In genomic region chr4:186758929-186759682, GRCh38 we compare ENCODE assay signal across 1 cellular context.
TF ChIP-seq lines count a peak whose summit lies in the region.

No MANE protein-coding gene starts in this region.

TF ChIP-seq in K562, 482 proteins besides CTCF, POLR2A, EP300 and RAD21 (continued from another document):
- peak; percentile 76 for TF ChIP-seq POLR2H (tag; IDR thresholded peaks at IDR 0.05; ENCODE audit: low read depth)
- TF ChIP-seq TCF7L2 (IDR thresholded peaks at IDR 0.05; ENCODE audit: low read depth, low read length), result no peak
- TF ChIP-seq ZNF280A (IDR thresholded peaks at IDR 0.05; ENCODE audit: low read depth, partially characterized antibody), result no peak
- TF ChIP-seq ESRRB (CRISPR knock-in tag; IDR thresholded peaks at IDR 0.05; ENCODE audit: borderline replicate concordance), result no peak
- TF ChIP-seq PKNOX1 (IDR thresholded peaks at IDR 0.05), result no peak
- no peak for TF ChIP-seq PTRF (tag; IDR thresholded peaks at IDR 0.05)
- TF ChIP-seq ATF3 (IDR thresholded peaks at IDR 0.05), result no peak; the same call in 1 of the 2 replicates
- no peak for TF ChIP-seq ATF3 (CRISPR knock-in tag; conservative IDR thresholded peaks at IDR 0.05)
- peak; percentile 12; the same call in 1 of the 2 replicates for TF ChIP-seq RAD51 (IDR thresholded peaks at IDR 0.05; ENCODE audit: borderline replicate concordance, low read depth)
- no peak for TF ChIP-seq U2AF1 (optimal IDR thresholded peaks at IDR 0.05; ENCODE audit: low read depth, low read length)
- TF ChIP-seq EP400 (IDR thresholded peaks at IDR 0.05), result peak; percentile 94
- TF ChIP-seq ZKSCAN1 (IDR thresholded peaks at IDR 0.05; ENCODE audit: low read depth, low read length), result no peak
- TF ChIP-seq ZNF699 (CRISPR knock-in tag; IDR thresholded peaks at IDR 0.05; ENCODE audit: insufficient replicate concordance), result no peak
- TF ChIP-seq NFYB (IDR thresholded peaks at IDR 0.05; ENCODE audit: extremely low read depth, insufficient read length), result peak; percentile 11
- TF ChIP-seq POLR2B (IDR thresholded peaks at IDR 0.05; ENCODE audit: low read depth, partially characterized antibody), result peak; percentile 44
- TF ChIP-seq CLOCK (CRISPR knock-in tag; IDR thresholded peaks at IDR 0.05; ENCODE audit: borderline replicate concordance), result no peak
- TF ChIP-seq E2F4 (CRISPR knock-in tag; IDR thresholded peaks at IDR 0.05; ENCODE audit: low read depth), result no peak
- no peak for TF ChIP-seq JUN (IDR thresholded peaks at IDR 0.05; ENCODE audit: borderline replicate concordance, low read depth, low read length)
- no peak for TF ChIP-seq JUN (CRISPR knock-in tag; IDR thresholded peaks at IDR 0.05; ENCODE audit: borderline replicate concordance)
- TF ChIP-seq UBTF (IDR thresholded peaks at IDR 0.05; ENCODE audit: borderline replicate concordance in 1 of 2, low read depth in 2 of 2, low read length in 2 of 2), result no peak
- no peak for TF ChIP-seq CHAMP1 (IDR thresholded peaks at IDR 0.05)
- no peak for TF ChIP-seq ZSCAN32 (CRISPR knock-in tag; IDR thresholded peaks at IDR 0.05)
- TF ChIP-seq MNT (conservative IDR thresholded peaks at IDR 0.05), result peak; percentile 75 to 81
- TF ChIP-seq ZNF239 (CRISPR knock-in tag; IDR thresholded peaks at IDR 0.05), result no peak
